13 cellular contexts compared by ENCODE assay signal in the genomic region with DNA sequence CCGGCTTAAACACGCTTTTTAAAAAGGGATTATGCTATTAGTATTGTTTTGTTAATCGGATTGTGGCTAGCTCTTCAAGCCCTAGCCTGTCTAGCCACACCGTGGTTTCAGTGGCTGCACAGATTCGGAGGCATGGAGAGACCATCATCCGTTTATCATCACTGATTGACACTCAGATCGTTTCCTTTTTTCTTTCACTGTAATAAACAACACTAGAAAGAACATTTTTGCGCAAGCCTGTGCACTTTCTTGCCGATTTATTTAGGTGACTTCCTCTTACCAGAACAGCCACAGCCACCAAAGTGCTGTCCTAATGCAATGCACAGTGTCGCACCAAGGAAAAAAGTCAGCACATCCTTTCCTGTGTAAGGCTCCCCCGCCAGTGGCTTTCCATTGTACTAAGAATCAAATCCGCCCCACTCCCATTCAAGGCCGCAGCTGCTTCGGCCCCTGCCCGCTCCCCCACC.
DNase-seq lines count a peak whose midpoint lies in the region; TF ChIP-seq lines count a peak whose summit lies in the region.
"Had no signal": no experiment of that assay in that cellular context is flagged by ENCODE, and none has a peak within 500 bp of the region (broad histone marks: within the 10 kb centered on the region; RNA-seq: fewer than 3 reads in every experiment).

No MANE protein-coding gene starts in this region.

- TF ChIP-seq CTCF in left ventricle myocardium inferior (IDR thresholded peaks at IDR 0.05; ENCODE audit: borderline replicate concordance): no peak
- TF ChIP-seq CTCF in spleen (IDR thresholded peaks at IDR 0.05 in 8 of 11, conservative IDR thresholded peaks at IDR 0.05 in 3 of 11): no peak
- no peak for TF ChIP-seq CTCF in HFFc6 (IDR thresholded peaks at IDR 0.05)
- no peak for TF ChIP-seq CTCF in BE2C (IDR thresholded peaks at IDR 0.05; ENCODE audit: low read depth, low read length)

- H3K4me1 ChIP-seq in left ventricle myocardium inferior (no peaks in the 10 kb centered on the region), spleen (peaks cover 0 to 54% (median 6%) of the 10 kb centered on the region in 6 donors), BE2C (no peaks in the 10 kb centered on the region)
- H3K4me1 ChIP-seq: ascending aorta had no signal

- in situ Hi-C loops in KBM-7 (cut with MboI; ENCODE audit: low pct_unique_long_range_greater_than_20kb, low sequenced_read_pairs): no loop called here

- H3K27me3 Mint-ChIP-seq in HFFc6 (ENCODE audit: insufficient read depth): no peaks in the 10 kb centered on the region; the same call in none of the 2 replicates
- H3K27me3 Mint-ChIP-seq: activated T-helper 17 cell treated with anti-CD3 and anti-CD28 coated beads, Interleukin-2, amount 50 U/mL, for 72 hours had no signal

- H3K4me3 Mint-ChIP-seq in HFFc6: no peak overlapping the region
- H3K4me3 Mint-ChIP-seq: activated T-helper 17 cell treated with anti-CD3 and anti-CD28 coated beads, Interleukin-2, amount 50 U/mL, for 72 hours; B cell had no signal

- DNase-seq in KBM-7 (peak; percentile 56), SIG-M5 (lab: John Stamatoyannopoulos, UW) (peak; percentile 60), left ventricle myocardium inferior (no peak), spleen (peak; percentile 71), NCI-H1694 treated with DMSO at 0.1 percent for 48 hours (lab: John Stamatoyannopoulos, UW) (no peak), NCI-H2107 treated with DMSO at 0.1 percent for 48 hours (lab: John Stamatoyannopoulos, UW; ENCODE audit: unreplicated experiment) (no peak), HFFc6 (no peak), BE2C (no peak)
- DNase-seq: NCI-H1092 treated with DMSO at 0.1 percent for 48 hours, NCI-H446 treated with DMSO at 0.1 percent for 48 hours had no signal

- intact Hi-C loops in left ventricle myocardium inferior (cut with micrococcal nuclease) (no loop called here), spleen (cut with DNase I; ENCODE audit: low total_unique reads) (no loop called here)

- peaks cover 23% of the 10 kb centered on the region for H3K36me3 ChIP-seq in left ventricle myocardium inferior
- peaks cover 0 to 62% (median 0%) of the 10 kb centered on the region in 6 donors for H3K36me3 ChIP-seq in spleen
- no peaks in the 10 kb centered on the region for H3K36me3 ChIP-seq in BE2C
- H3K36me3 ChIP-seq: ascending aorta had no signal

- H3K27ac Mint-ChIP-seq in HFFc6: no peak overlapping the region
- H3K27ac Mint-ChIP-seq: activated T-helper 17 cell treated with anti-CD3 and anti-CD28 coated beads, Interleukin-2, amount 50 U/mL, for 72 hours; B cell had no signal

- WGBS in spleen, 5 donors: 38 to 58% (median 52%) methylated on average over 15 of the region's 15 CpGs

- H3K36me3 Mint-ChIP-seq in HFFc6 (ENCODE audit: low read depth): peaks cover 12% of the 10 kb centered on the region; the same call in 1 of the 2 replicates

- H3K9me3 Mint-ChIP-seq in HFFc6: no peaks in the 10 kb centered on the region
- H3K9me3 Mint-ChIP-seq: activated T-helper 17 cell treated with anti-CD3 and anti-CD28 coated beads, Interleukin-2, amount 50 U/mL, for 72 hours had no signal

- H3K4me3 ChIP-seq in left ventricle myocardium inferior (no peak overlapping the region), spleen (peak overlapping the region in 1 of 8 donors; percentile 21), BE2C (ENCODE audit: low read depth, low read length) (no peak overlapping the region)
- H3K4me3 ChIP-seq: ascending aorta had no signal

- H3K9me3 ChIP-seq in left ventricle myocardium inferior (replicated peaks) (peaks cover 6% of the 10 kb centered on the region), spleen (no peaks in the 10 kb centered on the region), BE2C (no peaks in the 10 kb centered on the region)

- H3K27me3 ChIP-seq in left ventricle myocardium inferior (ENCODE audit: low read depth): peaks cover 24% of the 10 kb centered on the region
- peaks cover 0 to 16% (median 0%) of the 10 kb centered on the region in 7 donors for H3K27me3 ChIP-seq in spleen (replicated peaks in 1 of 7)
- no peaks in the 10 kb centered on the region for H3K27me3 ChIP-seq in BE2C
- H3K27me3 ChIP-seq: ascending aorta had no signal

- TF ChIP-seq POLR2A in spleen (IDR thresholded peaks at IDR 0.05): no peak

- peak overlapping the region; percentile 48 for H3K27ac ChIP-seq in left ventricle myocardium inferior (replicated peaks)
- H3K27ac ChIP-seq in spleen: peak overlapping the region in 7 of 8 donors; percentile 63 to 95 (median 87)
- H3K27ac ChIP-seq: ascending aorta had no signal

- H3K4me1 Mint-ChIP-seq in HFFc6 (ENCODE audit: low read depth): peaks cover 6% of the 10 kb centered on the region
- H3K4me1 Mint-ChIP-seq: B cell had no signal

Comparison
In these comparisons a context has a peak if more than half of its experiments do, and no peak if none do; other contexts are left out.
1. DNase-seq: peak in KBM-7 (single experiment), SIG-M5 (single experiment) and spleen (single experiment); none in left ventricle myocardium inferior (single experiment), NCI-H1694 treated with DMSO at 0.1 percent for 48 hours (single experiment), NCI-H2107 treated with DMSO at 0.1 percent for 48 hours (single experiment), HFFc6 (single experiment) and BE2C (single experiment).